In the genomic region with DNA sequence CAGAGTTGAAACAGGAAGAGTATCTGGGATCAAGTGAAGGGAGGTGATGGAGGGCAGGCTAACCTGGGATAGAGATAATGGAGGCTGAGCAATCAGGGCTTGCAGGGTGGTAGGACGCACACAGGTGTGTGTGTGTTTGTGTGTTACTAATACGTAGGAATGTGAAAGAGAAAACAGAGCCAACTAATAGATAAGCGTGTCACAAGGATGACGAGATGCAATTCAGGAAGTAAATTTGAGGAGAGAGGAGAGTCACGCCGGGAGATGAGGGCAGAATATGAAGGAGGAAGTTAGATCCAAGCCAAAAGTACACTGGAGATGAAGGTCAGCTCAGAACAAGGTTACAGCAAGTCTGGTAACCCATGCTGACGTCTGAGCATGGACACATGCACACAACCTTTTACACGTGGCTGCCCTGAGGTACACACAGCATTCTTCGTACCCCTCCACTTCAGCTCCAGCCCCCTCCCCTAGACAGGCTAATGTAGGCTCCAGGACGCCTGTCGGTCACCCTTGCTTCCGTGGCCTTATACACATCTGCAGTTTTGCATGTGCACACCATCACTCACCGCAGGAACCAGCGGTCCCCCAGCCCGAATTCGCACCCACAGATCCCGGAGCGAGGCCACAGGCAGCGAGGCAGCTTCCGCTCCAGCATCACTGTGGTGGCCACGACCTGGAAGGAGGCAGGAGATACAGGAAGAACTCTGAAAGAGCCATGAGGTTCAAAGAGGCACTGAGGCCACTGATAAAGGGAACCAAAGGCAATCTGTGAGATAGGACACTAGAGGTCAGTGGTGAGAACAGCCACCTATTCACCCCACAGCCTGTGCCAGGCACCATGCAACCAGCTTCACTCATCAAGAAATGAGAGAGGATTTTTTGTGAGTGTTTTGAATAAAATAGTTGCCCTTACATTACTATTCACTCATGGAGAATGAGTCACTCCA, we compare ENCODE assay signal across 8 cellular contexts. TPM values are rescaled to one million over a fixed set of nuclear protein-coding genes. Genes with fewer than 3 reads are reported as not detected.
A peak's percentile ranks its signal among the peaks of the same experiment; 100 is the strongest.
DNase-seq lines count a peak whose midpoint lies in the region; ATAC-seq and TF ChIP-seq lines count a peak whose summit lies in the region.
"Had no signal": no experiment of that assay in that cellular context is flagged by ENCODE, and none has a peak within 500 bp of the region (broad histone marks: within the 10 kb centered on the region; RNA-seq: fewer than 3 reads in every experiment).

No MANE protein-coding gene starts in this region.

- H3K4me2 ChIP-seq in mesenchymal stem cell (ENCODE audit: low read length, poor library complexity, severe bottlenecking), result no peak overlapping the region

- H3K9ac ChIP-seq in endodermal cell (ENCODE audit: extremely low read depth, low read length, poor library complexity, severe bottlenecking), result no peak overlapping the region
- H3K9ac ChIP-seq in mesenchymal stem cell (ENCODE audit: low read length), result no peak overlapping the region
- H3K9ac ChIP-seq: BLaER1 treated with 17β-estradiol and CSF1 and Interleukin-3, amounts not matched to agents 10 nM and 100 nM had no signal

- DNase-seq in activated CD8-positive, alpha-beta memory T cell treated with anti-CD3 and anti-CD28 coated beads, Interleukin-2, amount 10 ng/mL, durations not matched to agents 7 days and 5 days, result peak; percentile 36
- DNase-seq in activated CD8-positive, alpha-beta memory T cell treated with anti-CD3 and anti-CD28 coated beads, Interleukin-2, amount 50 U/mL, for 48 hours, result no peak
- DNase-seq in endodermal cell (peak; percentile 59), upper lobe of right lung (no peak), mesenchymal stem cell (no peak)
- DNase-seq: heart left ventricle had no signal

- no peaks in the 10 kb centered on the region for H3K36me3 Mint-ChIP-seq in activated CD8-positive, alpha-beta memory T cell treated with anti-CD3 and anti-CD28 coated beads, Interleukin-2, amount 10 ng/mL, durations not matched to agents 7 days and 5 days
- no peaks in the 10 kb centered on the region for H3K36me3 Mint-ChIP-seq in endodermal cell (ENCODE audit: low read depth)

- no peak overlapping the region for H3K14ac ChIP-seq in mesenchymal stem cell (ENCODE audit: low read length in 2 of 2)

- H2BK15ac ChIP-seq in mesenchymal stem cell (ENCODE audit: low read depth, poor library complexity, severe bottlenecking), result no peak overlapping the region

- H2AFZ ChIP-seq in mesenchymal stem cell (ENCODE audit: low read depth, low read length), result no peak overlapping the region

- H3K27ac ChIP-seq in endodermal cell (ENCODE audit: low read depth, low read length), result no peak overlapping the region
- H3K27ac ChIP-seq in upper lobe of right lung, result no peak overlapping the region
- H3K27ac ChIP-seq in mesenchymal stem cell (ENCODE audit: low read length, poor library complexity, severe bottlenecking), result no peak overlapping the region
- H3K27ac ChIP-seq: BLaER1 treated with 17β-estradiol and CSF1 and Interleukin-3, amounts not matched to agents 10 nM and 100 nM had no signal

- no peak overlapping the region for H3K4me3 Mint-ChIP-seq in activated CD8-positive, alpha-beta memory T cell treated with anti-CD3 and anti-CD28 coated beads, Interleukin-2, amount 10 ng/mL, durations not matched to agents 7 days and 5 days
- H3K4me3 Mint-ChIP-seq in endodermal cell, result no peak overlapping the region

- no peak for ATAC-seq in activated CD8-positive, alpha-beta memory T cell treated with anti-CD3 and anti-CD28 coated beads, Interleukin-2, amount 10 ng/mL, durations not matched to agents 7 days and 5 days
- ATAC-seq in upper lobe of right lung (peak; percentile 83), GM18861 (IDR thresholded peaks at IDR 0.05; ENCODE audit: unreplicated experiment) (no peak)

- intact Hi-C loops in upper lobe of right lung (cut with DNase I), result no loop called here

- no peak overlapping the region for H2BK120ac ChIP-seq in mesenchymal stem cell (ENCODE audit: low read depth, low read length)

- CTCF ChIA-PET in activated CD8-positive, alpha-beta memory T cell treated with anti-CD3 and anti-CD28 coated beads, Interleukin-2, amount 10 ng/mL, durations not matched to agents 7 days and 5 days (lab: Charles Lee), result interaction anchor here (1.5 kb wide), 1 partner anchor 28 kb away, joined by 4 read pairs; no protein-coding TSS in a partner anchor

- no peaks in the 10 kb centered on the region for H3K4me1 ChIP-seq in endodermal cell (ENCODE audit: control insufficient read depth, insufficient read depth, low read length)
- H3K4me1 ChIP-seq in upper lobe of right lung, result no peaks in the 10 kb centered on the region
- H3K4me1 ChIP-seq in mesenchymal stem cell (ENCODE audit: control insufficient read depth, insufficient read depth, low read depth, low read length), result no peaks in the 10 kb centered on the region

- no peak overlapping the region for H3K4me3 ChIP-seq in endodermal cell (ENCODE audit: low read length)
- H3K4me3 ChIP-seq in upper lobe of right lung, result no peak overlapping the region
- H3K4me3 ChIP-seq in mesenchymal stem cell (ENCODE audit: insufficient read depth in 1 of 2, low read depth in 1 of 2, low read length in 2 of 2), result no peak overlapping the region
- H3K4me3 ChIP-seq: BLaER1 treated with 17β-estradiol and CSF1 and Interleukin-3, amounts not matched to agents 10 nM and 100 nM; heart left ventricle had no signal

- H4K91ac ChIP-seq in mesenchymal stem cell (ENCODE audit: low read length), result no peak overlapping the region

- no peaks in the 10 kb centered on the region for H3K4me1 Mint-ChIP-seq in activated CD8-positive, alpha-beta memory T cell treated with anti-CD3 and anti-CD28 coated beads, Interleukin-2, amount 10 ng/mL, durations not matched to agents 7 days and 5 days
- peaks cover 2% of the 10 kb centered on the region for H3K4me1 Mint-ChIP-seq in endodermal cell

- H3K9me3 ChIP-seq in endodermal cell (ENCODE audit: control insufficient read depth, low read length) (peaks cover 32% of the 10 kb centered on the region), upper lobe of right lung (no peaks in the 10 kb centered on the region), mesenchymal stem cell (ENCODE audit: control insufficient read depth, low read length) (peaks cover 17% of the 10 kb centered on the region)

- H3K27me3 Mint-ChIP-seq in activated CD8-positive, alpha-beta memory T cell treated with anti-CD3 and anti-CD28 coated beads, Interleukin-2, amount 10 ng/mL, durations not matched to agents 7 days and 5 days, result peaks cover 23% of the 10 kb centered on the region
- H3K27me3 Mint-ChIP-seq in endodermal cell (ENCODE audit: insufficient read depth), result peaks cover 18% of the 10 kb centered on the region

- no peak overlapping the region for H3K27ac Mint-ChIP-seq in activated CD8-positive, alpha-beta memory T cell treated with anti-CD3 and anti-CD28 coated beads, Interleukin-2, amount 10 ng/mL, durations not matched to agents 7 days and 5 days
- no peak overlapping the region for H3K27ac Mint-ChIP-seq in endodermal cell

- H3K23ac ChIP-seq in mesenchymal stem cell (ENCODE audit: low read length in 2 of 2), result no peak overlapping the region

- no peaks in the 10 kb centered on the region for H3K9me3 Mint-ChIP-seq in activated CD8-positive, alpha-beta memory T cell treated with anti-CD3 and anti-CD28 coated beads, Interleukin-2, amount 10 ng/mL, durations not matched to agents 7 days and 5 days (ENCODE audit: low read depth)
- H3K9me3 Mint-ChIP-seq in endodermal cell, result peaks cover 27% of the 10 kb centered on the region

- H3K4ac ChIP-seq in mesenchymal stem cell (ENCODE audit: low read depth in 1 of 2, low read length in 2 of 2), result no peak overlapping the region

- peak; percentile 77 for TF ChIP-seq CTCF in endodermal cell (conservative IDR thresholded peaks at IDR 0.05)
- peak; percentile 46 for TF ChIP-seq CTCF in upper lobe of right lung (IDR thresholded peaks at IDR 0.05)

- no peak overlapping the region for H2AK5ac ChIP-seq in mesenchymal stem cell (ENCODE audit: low read length, severe bottlenecking)

- no peak overlapping the region for H4K8ac ChIP-seq in mesenchymal stem cell (ENCODE audit: low read length)

- WGBS in endodermal cell (ENCODE audit: insufficient coverage in 1 of 2, insufficient read length in 1 of 2), 2 experiments, result 88 to 91% methylated on average over 18 to 21 of the region's 21 CpGs
- WGBS in mesenchymal stem cell, result 73% methylated on average over 21 of the region's 21 CpGs

- no peaks in the 10 kb centered on the region for H3K79me1 ChIP-seq in mesenchymal stem cell (replicated peaks; ENCODE audit: low read length, poor library complexity, severe bottlenecking)

- H2BK12ac ChIP-seq in mesenchymal stem cell (ENCODE audit: low read length in 2 of 2), result no peak overlapping the region

- H3K36me3 ChIP-seq in endodermal cell (ENCODE audit: control insufficient read depth, insufficient read depth, low read length) (no peaks in the 10 kb centered on the region), upper lobe of right lung (no peaks in the 10 kb centered on the region), mesenchymal stem cell (ENCODE audit: control insufficient read depth in 1 of 2, insufficient read depth in 2 of 2, low read depth in 1 of 2, low read length in 2 of 2) (no peaks in the 10 kb centered on the region)
- H3K36me3 ChIP-seq: heart left ventricle had no signal

- H3K18ac ChIP-seq in mesenchymal stem cell (ENCODE audit: low read depth in 1 of 2, low read length in 2 of 2), result no peak overlapping the region

- H2BK5ac ChIP-seq in mesenchymal stem cell (ENCODE audit: low read depth, low read length, poor library complexity, severe bottlenecking), result no peak overlapping the region

- H3K27me3 ChIP-seq in endodermal cell (ENCODE audit: control insufficient read depth, insufficient read depth, low read length, poor library complexity, severe bottlenecking) (no peaks in the 10 kb centered on the region), upper lobe of right lung (no peaks in the 10 kb centered on the region), mesenchymal stem cell (ENCODE audit: control insufficient read depth in 1 of 2, insufficient read depth in 1 of 2, low read length in 2 of 2) (peaks cover 0 to 11% of the 10 kb centered on the region in 2 experiments)
- H3K27me3 ChIP-seq: BLaER1 treated with 17β-estradiol and CSF1 and Interleukin-3, amounts not matched to agents 10 nM and 100 nM; heart left ventricle had no signal

RNA-seq across cellular contexts. Expression of gene TRPV6, which starts 23.7 kb away (rescaled TPM):
- total RNA-seq in activated CD8-positive, alpha-beta memory T cell treated with anti-CD3 and anti-CD28 coated beads, Interleukin-2, amount 10 ng/mL, durations not matched to agents 7 days and 5 days, result not detected
- total RNA-seq in endodermal cell (1 to 10 TPM; 2.7 to 4.1 TPM), upper lobe of right lung (0.38 TPM)
- polyA plus RNA-seq in endodermal cell (2013, experiment 1 of 2), result 0.28 TPM
- 0.50 TPM for polyA plus RNA-seq in endodermal cell (2013, experiment 2 of 2)
- not detected for polyA plus RNA-seq in mesenchymal stem cell (2013, experiment 1 of 2)
- polyA plus RNA-seq in mesenchymal stem cell (2013, experiment 2 of 2), result not detected
- polyA plus RNA-seq: heart left ventricle had no signal

RNA-seq across cellular contexts. Expression of gene TRPV5, which starts 24.4 kb away (rescaled TPM):
- not detected for total RNA-seq in activated CD8-positive, alpha-beta memory T cell treated with anti-CD3 and anti-CD28 coated beads, Interleukin-2, amount 10 ng/mL, durations not matched to agents 7 days and 5 days
- under 1 TPM; 0.15 to 0.22 TPM for total RNA-seq in endodermal cell
- not detected for polyA plus RNA-seq in endodermal cell (2013, experiment 1 of 2)
- not detected for polyA plus RNA-seq in endodermal cell (2013, experiment 2 of 2)
- not detected for total RNA-seq in upper lobe of right lung
- polyA plus RNA-seq in mesenchymal stem cell (2013, experiment 1 of 2), result not detected
- polyA plus RNA-seq in mesenchymal stem cell (2013, experiment 2 of 2), result not detected
- total RNA-seq: heart left ventricle had no signal
- polyA plus RNA-seq: heart left ventricle had no signal

RNA-seq across cellular contexts. Expression of gene LLCFC1, which starts 30.1 kb away (rescaled TPM):
- total RNA-seq in activated CD8-positive, alpha-beta memory T cell treated with anti-CD3 and anti-CD28 coated beads, Interleukin-2, amount 10 ng/mL, durations not matched to agents 7 days and 5 days, result not detected
- total RNA-seq in endodermal cell (not detected), upper lobe of right lung (not detected)
- polyA plus RNA-seq in endodermal cell (2013, experiment 1 of 2), result not detected
- not detected for polyA plus RNA-seq in endodermal cell (2013, experiment 2 of 2)
- polyA plus RNA-seq in mesenchymal stem cell (2013, experiment 1 of 2), result not detected
- not detected for polyA plus RNA-seq in mesenchymal stem cell (2013, experiment 2 of 2)
- total RNA-seq: heart left ventricle had no signal
- polyA plus RNA-seq: heart left ventricle had no signal

RNA-seq across cellular contexts. Expression of gene KEL, which starts 53.0 kb away (rescaled TPM):
- under 1 TPM; 0.16 to 0.70 TPM for total RNA-seq in activated CD8-positive, alpha-beta memory T cell treated with anti-CD3 and anti-CD28 coated beads, Interleukin-2, amount 10 ng/mL, durations not matched to agents 7 days and 5 days
- total RNA-seq in endodermal cell, result 10 to 100 TPM; 79.4 to 86.0 TPM
- polyA plus RNA-seq in endodermal cell (2013, experiment 1 of 2), result 8.0 TPM
- 7.0 TPM for polyA plus RNA-seq in endodermal cell (2013, experiment 2 of 2)
- total RNA-seq in upper lobe of right lung, result 0.87 TPM
- 0.04 TPM for polyA plus RNA-seq in mesenchymal stem cell (2013, experiment 1 of 2)
- not detected for polyA plus RNA-seq in mesenchymal stem cell (2013, experiment 2 of 2)

RNA-seq across cellular contexts. Expression of gene EPHB6, which starts 54.3 kb away (rescaled TPM):
- total RNA-seq in activated CD8-positive, alpha-beta memory T cell treated with anti-CD3 and anti-CD28 coated beads, Interleukin-2, amount 10 ng/mL, durations not matched to agents 7 days and 5 days, result 1 to 10 TPM; 5.1 to 7.5 TPM
- total RNA-seq in endodermal cell (10 to 100 TPM; 33.2 to 36.9 TPM), upper lobe of right lung (12.8 TPM)
- polyA plus RNA-seq in endodermal cell (2013, experiment 1 of 2), result 16.0 TPM
- 14.1 TPM for polyA plus RNA-seq in endodermal cell (2013, experiment 2 of 2)
- 0.33 TPM for polyA plus RNA-seq in mesenchymal stem cell (2013, experiment 1 of 2)
- polyA plus RNA-seq in mesenchymal stem cell (2013, experiment 2 of 2), result 0.67 TPM

Comparison
In these comparisons a context has a peak if more than half of its experiments do, and no peak if none do; other contexts are left out.
1. DNase-seq: peak in activated CD8-positive, alpha-beta memory T cell treated with anti-CD3 and anti-CD28 coated beads, Interleukin-2, amount 10 ng/mL, durations not matched to agents 7 days and 5 days (single experiment) and endodermal cell (single experiment); none in activated CD8-positive, alpha-beta memory T cell treated with anti-CD3 and anti-CD28 coated beads, Interleukin-2, amount 50 U/mL, for 48 hours (single experiment), upper lobe of right lung (single experiment) and mesenchymal stem cell (single experiment).